In the genomic region with DNA sequence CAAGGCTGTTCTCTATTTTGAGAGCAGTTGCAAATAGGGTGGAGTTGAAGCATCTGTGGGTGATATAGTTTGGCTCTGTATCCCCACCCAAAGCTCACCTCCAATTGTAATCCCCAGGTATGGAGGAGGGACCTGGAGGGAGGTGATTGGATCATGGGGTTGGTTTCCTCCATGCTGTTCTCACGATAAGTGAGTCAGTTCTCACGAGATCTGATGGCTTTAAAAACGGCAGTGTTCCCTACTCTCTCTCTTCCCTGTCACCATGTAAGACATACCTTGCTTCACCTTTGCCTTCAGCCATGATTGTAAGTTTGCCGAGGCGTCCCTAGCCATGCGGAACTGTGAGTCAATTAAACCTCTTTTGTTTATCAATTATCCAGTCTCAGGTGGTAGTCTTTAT, we compare ENCODE assay signal across 10 cellular contexts. TPM values are rescaled to one million over a fixed set of nuclear protein-coding genes. Genes with fewer than 3 reads are reported as not detected.
DNase-seq lines count a peak whose midpoint lies in the region; ATAC-seq, FAIRE-seq and TF ChIP-seq lines count a peak whose summit lies in the region.
"Had no signal": no experiment of that assay in that cellular context is flagged by ENCODE, and none has a peak within 500 bp of the region (broad histone marks: within the 10 kb centered on the region; RNA-seq: fewer than 3 reads in every experiment).

No MANE protein-coding gene starts in this region.

- CTCF ChIA-PET in A549 (lab: Yijun Ruan, JAX): interaction anchor here (1.4 kb wide), 1 partner anchor 19 kb away, joined by 5 read pairs; no protein-coding TSS in a partner anchor

- WGBS in A549 (ENCODE audit: missing lambda C conversion rate): 43% methylated on average over 6 of the region's 6 CpGs

- H3K79me2 ChIP-seq in DND-41 (ENCODE audit: insufficient read depth, low read length): no peaks in the 10 kb centered on the region
- H3K79me2 ChIP-seq in parathyroid adenoma: no peaks in the 10 kb centered on the region

- H3K27ac ChIP-seq in A549 (no peak overlapping the region), DND-41 (ENCODE audit: low read length) (0 out of 2 replicates have a peak overlapping the region, but pooled peaks have one; percentile 9), parathyroid adenoma (peak overlapping the region; percentile 54)
- H3K27ac ChIP-seq: GM23248 had no signal

- H4K20me1 ChIP-seq in DND-41 (ENCODE audit: insufficient read depth, low read length): no peaks in the 10 kb centered on the region

- H3K4me2 ChIP-seq in A549: no peak overlapping the region
- H3K4me2 ChIP-seq in DND-41 (ENCODE audit: insufficient read depth, low read length): no peak overlapping the region
- H3K4me2 ChIP-seq in parathyroid adenoma (ENCODE audit: low read length): no peak overlapping the region

- H3K36me3 ChIP-seq in DND-41 (ENCODE audit: insufficient read depth, low read length) (no peaks in the 10 kb centered on the region), parathyroid adenoma (ENCODE audit: control insufficient read depth, insufficient read depth, low read length) (no peaks in the 10 kb centered on the region)

- no peak overlapping the region for H3K9ac ChIP-seq in DND-41 (ENCODE audit: low read depth, low read length)
- H3K9ac ChIP-seq in parathyroid adenoma: no peak overlapping the region
- H3K9ac ChIP-seq: GM23248 had no signal

- ATAC-seq in A549 (0 out of 6 replicates have a peak, but pooled peaks of 1 of the 2 experiments have one; percentile 10), DND-41 (ENCODE audit: insufficient read depth, low read depth) (no peak), esophagus mucosa (peak; percentile 44)

- H3K4me1 ChIP-seq in A549 (0 out of 3 replicates have a peak, but pooled peaks cover 3% of the 10 kb centered on the region), DND-41 (ENCODE audit: insufficient read depth, low read length) (peaks cover 8% of the 10 kb centered on the region; the same call in 1 of the 2 replicates), parathyroid adenoma (no peaks in the 10 kb centered on the region)
- H3K4me1 ChIP-seq: Caco-2 had no signal

- no peak overlapping the region for H2AFZ ChIP-seq in DND-41 (ENCODE audit: low read depth, low read length)
- H2AFZ ChIP-seq in parathyroid adenoma: no peak overlapping the region
- H2AFZ ChIP-seq: GM23248 had no signal

- no peak for FAIRE-seq in A549 (lab: Jason Lieb, UNC)

- no peak for TF ChIP-seq CTCF in A549 (IDR thresholded peaks at IDR 0.05)
- no peak for TF ChIP-seq CTCF in DND-41 (IDR thresholded peaks at IDR 0.05; ENCODE audit: borderline replicate concordance, extremely low read depth, low read length, poor library complexity, severe bottlenecking)
- no peak for TF ChIP-seq CTCF in parathyroid adenoma (IDR thresholded peaks at IDR 0.05)

- TF ChIP-seq POLR2A in A549 (IDR thresholded peaks at IDR 0.05; ENCODE audit: low read length): no peak

- no peak for TF ChIP-seq RAD21 in A549 (conservative IDR thresholded peaks at IDR 0.05 in 1 of 2, IDR thresholded peaks at IDR 0.05 in 1 of 2)

- no peaks in the 10 kb centered on the region for H3K9me3 ChIP-seq in A549
- H3K9me3 ChIP-seq in DND-41 (ENCODE audit: insufficient read depth, low read length, severe bottlenecking): no peaks in the 10 kb centered on the region
- no peaks in the 10 kb centered on the region for H3K9me3 ChIP-seq in parathyroid adenoma (ENCODE audit: control insufficient read depth, low read length)
- H3K9me3 ChIP-seq: Caco-2 had no signal

- H3K27me3 ChIP-seq in DND-41 (ENCODE audit: insufficient read depth, low read length, poor library complexity) (no peaks in the 10 kb centered on the region), parathyroid adenoma (ENCODE audit: control insufficient read depth, insufficient read depth, low read length) (no peaks in the 10 kb centered on the region)

- no peak for TF ChIP-seq EP300 in A549 (IDR thresholded peaks at IDR 0.05)

- POLR2A ChIA-PET in A549 (lab: Yijun Ruan, JAX): interaction anchor here (0.6 kb wide), 1 partner anchor 493 kb away, joined by 3 read pairs; no protein-coding TSS in a partner anchor

- H3K4me3 ChIP-seq in A549 (no peak overlapping the region), DND-41 (ENCODE audit: low read depth in 1 of 2, low read length in 2 of 2) (no peak overlapping the region), parathyroid adenoma (ENCODE audit: low read depth, low read length) (no peak overlapping the region)
- H3K4me3 ChIP-seq: GM23248 had no signal

- DNase-seq in A549 (ENCODE audit: low read depth in 1 of 2, low spot score in 1 of 2) (peak in 1 of 2 experiments; percentile 10), DND-41 (no peak), nucleus accumbens (lab: John Stamatoyannopoulos, UW) (no peak), NCI-H446 treated with DMSO at 0.1 percent for 48 hours (lab: John Stamatoyannopoulos, UW) (no peak)
- DNase-seq: Caco-2; CD8-positive, alpha-beta memory T cell had no signal

TF ChIP-seq in A549, 52 proteins besides CTCF, POLR2A, EP300 and RAD21:
- no peak for TF ChIP-seq RCOR1 (IDR thresholded peaks at IDR 0.05; ENCODE audit: low read depth, low read length)
- TF ChIP-seq, protein P1, sequence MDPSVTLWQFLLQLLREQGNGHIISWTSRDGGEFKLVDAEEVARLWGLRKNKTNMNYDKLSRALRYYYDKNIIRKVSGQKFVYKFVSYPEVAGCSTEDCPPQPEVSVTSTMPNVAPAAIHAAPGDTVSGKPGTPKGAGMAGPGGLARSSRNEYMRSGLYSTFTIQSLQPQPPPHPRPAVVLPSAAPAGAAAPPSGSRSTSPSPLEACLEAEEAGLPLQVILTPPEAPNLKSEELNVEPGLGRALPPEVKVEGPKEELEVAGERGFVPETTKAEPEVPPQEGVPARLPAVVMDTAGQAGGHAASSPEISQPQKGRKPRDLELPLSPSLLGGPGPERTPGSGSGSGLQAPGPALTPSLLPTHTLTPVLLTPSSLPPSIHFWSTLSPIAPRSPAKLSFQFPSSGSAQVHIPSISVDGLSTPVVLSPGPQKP (IDR thresholded peaks at IDR 0.05; ENCODE audit: low read depth, low read length): no peak
- TF ChIP-seq CHD2 (IDR thresholded peaks at IDR 0.05; ENCODE audit: low read length, partially characterized antibody): peak; percentile 35

RNA-seq across cellular contexts. Expression of gene CHST2, which starts 21.0 kb away (rescaled TPM):
- 0.04 and 0.08 TPM in 2 replicates for polyA plus RNA-seq in A549 (2011; rRNA removed)
- polyA plus RNA-seq in A549 (2012; cell fraction: cytosol; rRNA removed): 0.07 and 0.14 TPM in 2 replicates
- polyA plus RNA-seq in A549 (2012; cell fraction: nucleus; rRNA removed): 0.20 and 0.22 TPM in 2 replicates
- 0.17 to 0.28 TPM (median 0.26 TPM) in 3 replicates for polyA plus RNA-seq in A549 (2017; fragmentation: RNase III; extraction: RNeasy Plus Mini Kit Qiagen cat#74134 plus additional on column Dnase treatment)
- 0.05 TPM in 1 of 2 replicates, not detected in the other for polyA minus RNA-seq in A549 (2011; rRNA and poly(A)+ RNA removed)
- 1.5 TPM for total RNA-seq in esophagus mucosa
- total RNA-seq: Caco-2, HT-29 had no signal

Comparison
In these comparisons a context has a peak if more than half of its experiments do, and no peak if none do; other contexts are left out.
1. H3K27ac ChIP-seq: peak in DND-41 (single experiment) and parathyroid adenoma (single experiment); none in A549 (0 of 2).